18 cellular contexts compared by ENCODE assay signal in genomic region chr4:82543131-82543530, GRCh38.
"Had no signal": no experiment of that assay in that cellular context is flagged by ENCODE, and none has a peak within 500 bp of the region (broad histone marks: within the 10 kb centered on the region; RNA-seq: fewer than 3 reads in every experiment).

No MANE protein-coding gene starts in this region.

- H3K4me3 ChIP-seq: pancreas, smooth muscle cell, uterus had no signal

- H3K36me3 Mint-ChIP-seq: type B pancreatic cell had no signal

- H3K27ac Mint-ChIP-seq: endodermal cell, naive B cell, nephron, progenitor cell of endocrine pancreas, type B pancreatic cell had no signal

- H3K9me3 ChIP-seq: pancreas, uterus had no signal

- DNase-seq: dermis blood vessel endothelial cell; effector CD4-positive, alpha-beta T cell; endodermal cell; erythroblast; foreskin keratinocyte; left colon; mesendoderm; naive B cell; occipital lobe; pancreas; right cardiac atrium; stimulated activated CD4-positive, alpha-beta T cell treated with anti-CD3 and anti-CD28 coated beads, Interleukin-2, amount 100 ng/mL, for 48 hours; stimulated activated naive CD4-positive, alpha-beta T cell treated with Interleukin-2 at 50 U/mL for 16 hours; uterus had no signal

- H3K4me1 Mint-ChIP-seq: endodermal cell, naive B cell, nephron had no signal

- ATAC-seq: foreskin keratinocyte, left colon, pancreas, right cardiac atrium had no signal

- H3K27ac ChIP-seq: foreskin keratinocyte, pancreas, uterus had no signal

- H3K36me3 ChIP-seq: pancreas, uterus had no signal

- H3K4me1 ChIP-seq: foreskin keratinocyte, pancreas, uterus had no signal

- H3K27me3 ChIP-seq: foreskin keratinocyte, pancreas, uterus had no signal

- H3K27me3 Mint-ChIP-seq: progenitor cell of endocrine pancreas, type B pancreatic cell had no signal

- H3K9me3 Mint-ChIP-seq: endodermal cell, type B pancreatic cell had no signal

- H3K4me2 ChIP-seq: smooth muscle cell had no signal

- H3K4me3 Mint-ChIP-seq: endodermal cell, naive B cell, nephron, type B pancreatic cell had no signal
